In genomic region chr22:41983516-41983915, GRCh38 we compare ENCODE assay signal across 14 cellular contexts. TPM values are rescaled to one million over a fixed set of nuclear protein-coding genes. Genes with fewer than 3 reads are reported as not detected.
A peak's percentile ranks its signal among the peaks of the same experiment; 100 is the strongest.
DNase-seq lines count a peak whose midpoint lies in the region; ATAC-seq and TF ChIP-seq lines count a peak whose summit lies in the region.
"Had no signal": no experiment of that assay in that cellular context is flagged by ENCODE, and none has a peak within 500 bp of the region (broad histone marks: within the 10 kb centered on the region; RNA-seq: fewer than 3 reads in every experiment).

No MANE protein-coding gene starts in this region.

- no peak overlapping the region for H3K14ac ChIP-seq in IMR-90 (replicated peaks; ENCODE audit: low read depth, low read length)

- ATAC-seq in IMR-90 (ENCODE audit: low read depth), result no peak; the same call in 1 of the 2 replicates
- peak; percentile 57 for ATAC-seq in left lung
- no peak for ATAC-seq in aorta (ENCODE audit: low FRiP score)

- POLR2A ChIA-PET in IMR-90 (lab: Charles Lee; ENCODE audit: unreplicated experiment), result no interaction called here

- DNase-seq in AG09309 (ENCODE audit: low read depth) (peak; percentile 69), IMR-90 (no peak), mammary epithelial cell (peak; percentile 57), left lung (no peak), aorta (no peak), midbrain (lab: John Stamatoyannopoulos, UW) (no peak), cerebellum (ENCODE audit: low spot score) (no peak), ureter (ENCODE audit: low spot score) (no peak)
- DNase-seq: ACHN; activated naive CD4-positive, alpha-beta T cell treated with anti-CD3 and anti-CD28 coated beads, Interleukin-2, amount 10 ng/mL, durations not matched to agents 7 days and 5 days; DMS153; NCI-H2171 treated with DMSO at 0.1 percent for 48 hours had no signal

- no peak overlapping the region for H4K5ac ChIP-seq in IMR-90 (ENCODE audit: low read depth, low read length)

- H2AFZ ChIP-seq in IMR-90 (replicated peaks; ENCODE audit: low read length, poor library complexity) (no peak overlapping the region), mammary epithelial cell (ENCODE audit: low read depth, low read length) (no peak overlapping the region)

- intact Hi-C loops in IMR-90 (cut with micrococcal nuclease), result no loop called here
- intact Hi-C loops in mammary epithelial cell (cut with micrococcal nuclease), result no loop called here
- intact Hi-C loops in left lung (cut with DNase I), result no loop called here
- intact Hi-C loops in aorta (cut with DNase I), result no loop called here

- 13% methylated on average over 1 of the region's 4 CpGs; no CpG with 5 or more reads in 1 of the 2 experiments for WGBS in IMR-90 (ENCODE audit: extremely low coverage in 2 of 2, insufficient read length in 1 of 2), 2 experiments
- 14% methylated on average over 4 of the region's 4 CpGs for WGBS in mammary epithelial cell (ENCODE audit: low coverage, missing lambda C conversion rate)
- 65 to 76% methylated on average over 4 of the region's 4 CpGs for WGBS in aorta, 2 donors

- no peak overlapping the region for H2AK5ac ChIP-seq in IMR-90 (ENCODE audit: low read depth, low read length)

- H3K9me1 ChIP-seq in IMR-90 (ENCODE audit: insufficient read depth, low read length), result no peaks in the 10 kb centered on the region

- H3K4me1 ChIP-seq in IMR-90 (ENCODE audit: control insufficient read depth, insufficient read depth, low read length) (no peaks in the 10 kb centered on the region), mammary epithelial cell (ENCODE audit: insufficient read depth, low read length) (peaks cover 11% of the 10 kb centered on the region), left lung (no peaks in the 10 kb centered on the region), aorta (ENCODE audit: control insufficient read depth in 1 of 2, insufficient read depth in 2 of 2, low read length in 2 of 2) (no peaks in the 10 kb centered on the region)

- H3K9ac ChIP-seq in IMR-90 (ENCODE audit: low read depth, low read length) (no peak overlapping the region), mammary epithelial cell (ENCODE audit: insufficient read depth, low read length) (no peak overlapping the region)

- no peak overlapping the region for H3K18ac ChIP-seq in IMR-90 (ENCODE audit: low read depth, low read length)

- in situ Hi-C loops in IMR-90 (cut with MboI; ENCODE audit: low sequenced_read_pairs), result no loop called here
- in situ Hi-C loops in mammary epithelial cell (cut with MboI; ENCODE audit: low sequenced_read_pairs in 2 of 2), result no loop called here

- H4K8ac ChIP-seq in IMR-90 (ENCODE audit: low read depth in 2 of 2, low read length in 2 of 2), result no peak overlapping the region

- no peak overlapping the region for H3K4ac ChIP-seq in IMR-90 (ENCODE audit: low read depth, low read length)

- CTCF ChIA-PET in IMR-90 (lab: Yijun Ruan, JAX) (interaction anchor here (1.4 kb wide), 1 partner anchor 126 kb away, joined by 4 read pairs; no protein-coding TSS in a partner anchor), mammary epithelial cell (lab: Charles Lee; ENCODE audit: low non-redundant PET) (no interaction called here)

- H3K4me3 ChIP-seq in AG09309 (ENCODE audit: control insufficient read depth, low read depth, low read length), result no peak overlapping the region
- H3K4me3 ChIP-seq in IMR-90 (ENCODE audit: insufficient read depth, low read depth, low read length), result no peak overlapping the region
- no peak overlapping the region for H3K4me3 ChIP-seq in mammary epithelial cell (replicated peaks in 1 of 3; ENCODE audit: insufficient read depth in 1 of 3, low read depth in 2 of 3, low read length in 3 of 3)
- H3K4me3 ChIP-seq in left lung, result no peak overlapping the region
- H3K4me3 ChIP-seq in aorta (ENCODE audit: low read length in 2 of 2), result no peak overlapping the region
- H3K4me3 ChIP-seq: skin epidermis had no signal

- no peak overlapping the region for H2BK20ac ChIP-seq in IMR-90 (ENCODE audit: low read depth, low read length)

- no peak for TF ChIP-seq POLR2A in IMR-90 (IDR thresholded peaks at IDR 0.05; ENCODE audit: low read depth, low read length)

- H2AK9ac ChIP-seq in IMR-90 (replicated peaks; ENCODE audit: low read depth, low read length, poor library complexity), result no peak overlapping the region

- H3K23ac ChIP-seq in IMR-90 (ENCODE audit: low read depth, low read length), result no peak overlapping the region

- no peak overlapping the region for H2BK15ac ChIP-seq in IMR-90 (ENCODE audit: low read depth, low read length)

- dilution Hi-C loops in IMR-90 (cut with HindIII; ENCODE audit: low sequenced_read_pairs, unreplicated experiment), result no loop called here
- dilution Hi-C loops in mammary epithelial cell (cut with HindIII; ENCODE audit: low sequenced_read_pairs), result no loop called here

- H4K20me1 ChIP-seq in IMR-90 (ENCODE audit: insufficient read depth, low read length), result no peaks in the 10 kb centered on the region
- no peaks in the 10 kb centered on the region for H4K20me1 ChIP-seq in mammary epithelial cell (ENCODE audit: insufficient read depth, low read length)

- no peak overlapping the region for H2BK5ac ChIP-seq in IMR-90 (ENCODE audit: low read depth, low read length, poor library complexity, severe bottlenecking)

- H3K56ac ChIP-seq in IMR-90 (ENCODE audit: extremely low read depth, insufficient read depth, low read length), result no peak overlapping the region

- no peak overlapping the region for H4K91ac ChIP-seq in IMR-90 (ENCODE audit: insufficient read depth, low read depth, low read length)

- no peaks in the 10 kb centered on the region for H3K9me3 ChIP-seq in IMR-90 (ENCODE audit: control insufficient read depth, insufficient read depth, low read length)
- H3K9me3 ChIP-seq in mammary epithelial cell (replicated peaks; ENCODE audit: insufficient read depth, low read length), result no peaks in the 10 kb centered on the region
- no peaks in the 10 kb centered on the region for H3K9me3 ChIP-seq in left lung
- no peaks in the 10 kb centered on the region for H3K9me3 ChIP-seq in aorta (ENCODE audit: control insufficient read depth, low read length)

- H2BK120ac ChIP-seq in IMR-90 (ENCODE audit: low read depth, low read length), result no peak overlapping the region

- H3K27ac ChIP-seq in IMR-90 (ENCODE audit: insufficient read depth, low read length), result no peak overlapping the region
- no peak overlapping the region for H3K27ac ChIP-seq in mammary epithelial cell (ENCODE audit: insufficient read depth, low read depth, low read length)
- peak overlapping the region in 1 of 2 donors; percentile 3 for H3K27ac ChIP-seq in left lung
- no peak overlapping the region for H3K27ac ChIP-seq in aorta (ENCODE audit: low read depth in 1 of 2, low read length in 2 of 2)
- H3K27ac ChIP-seq: epithelial cell of prostate had no signal

- no TSS peak for BruUV-seq in IMR-90 (replicated peaks; lab: Mats Ljungman, UMichigan)
- no TSS peak for BruUV-seq in mammary epithelial cell (replicated peaks; lab: Mats Ljungman, UMichigan)

- TF ChIP-seq CTCF in AG09309 (IDR thresholded peaks at IDR 0.05; ENCODE audit: control insufficient read depth, insufficient read depth, low read depth, low read length, missing control alignments) (no peak), IMR-90 (conservative IDR thresholded peaks at IDR 0.05; ENCODE audit: low read depth, low read length) (no peak), mammary epithelial cell (conservative IDR thresholded peaks at IDR 0.05 in 1 of 2, IDR thresholded peaks at IDR 0.05 in 1 of 2; ENCODE audit: extremely low read depth in 1 of 2, insufficient read depth in 1 of 2, low read depth in 1 of 2, low read length in 2 of 2) (no peak), left lung (IDR thresholded peaks at IDR 0.05) (no peak)

- H3K79me2 ChIP-seq in mammary epithelial cell (ENCODE audit: insufficient read depth, low read length), result no peaks in the 10 kb centered on the region

- H3K27me3 ChIP-seq in IMR-90 (ENCODE audit: control insufficient read depth, insufficient read depth, low read length), result peaks cover 39% of the 10 kb centered on the region
- H3K27me3 ChIP-seq in mammary epithelial cell (ENCODE audit: insufficient read depth, low read length), result no peaks in the 10 kb centered on the region
- peaks cover 0 to under 1% of the 10 kb centered on the region in 2 donors for H3K27me3 ChIP-seq in left lung
- H3K27me3 ChIP-seq in aorta (ENCODE audit: control insufficient read depth in 1 of 2, insufficient read depth in 2 of 2, low read length in 1 of 2), result no peaks in the 10 kb centered on the region

- H3K4me2 ChIP-seq in IMR-90 (ENCODE audit: low read depth, low read length), result no peak overlapping the region
- no peak overlapping the region for H3K4me2 ChIP-seq in mammary epithelial cell (ENCODE audit: insufficient read depth, low read depth, low read length)

- no peaks in the 10 kb centered on the region for H3K79me1 ChIP-seq in IMR-90 (ENCODE audit: low read depth in 1 of 2, low read length in 2 of 2)

- TF ChIP-seq RAD21 in IMR-90 (IDR thresholded peaks at IDR 0.05; ENCODE audit: low read length), result no peak

- H3K36me3 ChIP-seq in IMR-90 (ENCODE audit: control insufficient read depth, insufficient read depth, low read length) (no peaks in the 10 kb centered on the region), mammary epithelial cell (ENCODE audit: insufficient read depth, low read length) (no peaks in the 10 kb centered on the region), left lung (no peaks in the 10 kb centered on the region), aorta (ENCODE audit: control insufficient read depth in 1 of 2, insufficient read depth in 2 of 2, low read length in 1 of 2) (no peaks in the 10 kb centered on the region)

RNA-seq across cellular contexts. Expression of gene SEPTIN3, which starts 14.3 kb away (rescaled TPM):
- total RNA-seq in IMR-90 (2012; rRNA removed) (under 0.01 and 0.18 TPM in 2 replicates), mammary epithelial cell (1 to 10 TPM in 1 of 2 donors, under 1 TPM in 1; 0.73 to 1.7 TPM), left lung (1 to 10 TPM in 1 of 2 donors, under 1 TPM in 1; 0.99 to 2.0 TPM), aorta (under 1 TPM; 0.63 to 0.68 TPM), cerebellum (126 TPM), ureter (0.99 TPM)
- polyA plus RNA-seq in IMR-90 (2012; rRNA removed) (0.14 and 0.15 TPM in 2 replicates), mammary epithelial cell (0.70 TPM), aorta (under 1 TPM in 1 of 2 donors, not detected in 1; 0.05 TPM)
- polyA plus RNA-seq in IMR-90 (2012; cell fraction: cytosol; rRNA removed), result 0.02 and 0.13 TPM in 2 replicates
- 0.12 and 0.17 TPM in 2 replicates for polyA plus RNA-seq in IMR-90 (2012; cell fraction: nucleus; rRNA removed; ENCODE audit: low replicate concordance)
- polyA minus RNA-seq in mammary epithelial cell, result not detected

RNA-seq across cellular contexts. Expression of gene WBP2NL, which starts 15.1 kb away (rescaled TPM):
- total RNA-seq in IMR-90 (2012; rRNA removed) (not detected in 2 replicates), mammary epithelial cell (under 1 TPM; 0.19 to 0.33 TPM), left lung (1 to 10 TPM; 1.6 to 1.8 TPM), aorta (1 to 10 TPM in 1 of 2 donors, under 1 TPM in 1; 0.81 to 2.9 TPM), cerebellum (8.3 TPM), ureter (4.2 TPM)
- polyA plus RNA-seq in IMR-90 (2012; rRNA removed) (not detected in 2 replicates), mammary epithelial cell (not detected), aorta (under 1 TPM in 1 of 2 donors, not detected in 1; 0.36 TPM)
- not detected in 2 replicates for polyA plus RNA-seq in IMR-90 (2012; cell fraction: cytosol; rRNA removed)
- 0.08 and 0.09 TPM in 2 replicates for polyA plus RNA-seq in IMR-90 (2012; cell fraction: nucleus; rRNA removed; ENCODE audit: low replicate concordance)
- polyA minus RNA-seq in mammary epithelial cell, result not detected

RNA-seq across cellular contexts. Expression of gene CENPM, which starts 36.6 kb away (rescaled TPM):
- total RNA-seq in IMR-90 (2012; rRNA removed) (14.7 and 18.1 TPM in 2 replicates), mammary epithelial cell (10 to 100 TPM in 1 of 2 donors, under 1 TPM in 1; 0.50 to 20.0 TPM), left lung (10 to 100 TPM in 1 of 2 donors, 1 to 10 TPM in 1; 9.6 to 12.0 TPM), aorta (under 1 TPM; 0.58 to 0.84 TPM), cerebellum (12.2 TPM), ureter (1.2 TPM)
- polyA plus RNA-seq in IMR-90 (2012; rRNA removed) (20.1 and 31.3 TPM in 2 replicates), mammary epithelial cell (38.2 TPM), aorta (1 to 10 TPM in 1 of 2 donors, not detected in 1; 2.6 TPM)
- 10.5 and 19.3 TPM in 2 replicates for polyA plus RNA-seq in IMR-90 (2012; cell fraction: cytosol; rRNA removed)
- polyA plus RNA-seq in IMR-90 (2012; cell fraction: nucleus; rRNA removed; ENCODE audit: low replicate concordance), result 8.7 and 23.0 TPM in 2 replicates
- polyA minus RNA-seq in mammary epithelial cell, result 24.8 TPM

RNA-seq across cellular contexts. Expression of gene TNFRSF13C, which starts 56.9 kb away (rescaled TPM):
- total RNA-seq in IMR-90 (2012; rRNA removed), result under 0.01 TPM in 1 of 2 replicates, not detected in the other
- polyA plus RNA-seq in IMR-90 (2012; rRNA removed), result 0.14 and 0.16 TPM in 2 replicates
- polyA plus RNA-seq in IMR-90 (2012; cell fraction: cytosol; rRNA removed), result 0.08 and 0.09 TPM in 2 replicates
- polyA plus RNA-seq in IMR-90 (2012; cell fraction: nucleus; rRNA removed; ENCODE audit: low replicate concordance), result 1.1 and 1.9 TPM in 2 replicates
- total RNA-seq in mammary epithelial cell, result under 1 TPM; under 0.01 to 0.21 TPM
- 0.07 TPM for polyA plus RNA-seq in mammary epithelial cell
- polyA minus RNA-seq in mammary epithelial cell, result not detected
- under 1 TPM; 0.15 to 0.42 TPM for total RNA-seq in left lung
- under 1 TPM; 0.24 to 0.32 TPM for total RNA-seq in aorta
- polyA plus RNA-seq in aorta, result not detected
- total RNA-seq in cerebellum, result 0.73 TPM
- total RNA-seq in ureter, result 0.36 TPM

Comparison
In these comparisons a context has a peak if more than half of its experiments do, and no peak if none do; other contexts are left out.
1. DNase-seq: peak in AG09309 (single experiment) and mammary epithelial cell (single experiment); none in IMR-90 (single experiment), left lung (0 of 2), aorta (0 of 2), midbrain (single experiment), cerebellum (single experiment) and ureter (single experiment).
2. RNA of gene SEPTIN3, which starts 14.3 kb away (total RNA-seq): 126 TPM in cerebellum (single experiment); 0.99 to 2.0 TPM in left lung, 0.73 to 1.7 TPM in mammary epithelial cell, 0.99 TPM in ureter (single experiment), 0.63 to 0.68 TPM in aorta and under 0.01 to 0.18 TPM in IMR-90; every median in the first group is over 10 times any median in the second.